ENCODE assay signal across 9 cellular contexts in the genomic region with DNA sequence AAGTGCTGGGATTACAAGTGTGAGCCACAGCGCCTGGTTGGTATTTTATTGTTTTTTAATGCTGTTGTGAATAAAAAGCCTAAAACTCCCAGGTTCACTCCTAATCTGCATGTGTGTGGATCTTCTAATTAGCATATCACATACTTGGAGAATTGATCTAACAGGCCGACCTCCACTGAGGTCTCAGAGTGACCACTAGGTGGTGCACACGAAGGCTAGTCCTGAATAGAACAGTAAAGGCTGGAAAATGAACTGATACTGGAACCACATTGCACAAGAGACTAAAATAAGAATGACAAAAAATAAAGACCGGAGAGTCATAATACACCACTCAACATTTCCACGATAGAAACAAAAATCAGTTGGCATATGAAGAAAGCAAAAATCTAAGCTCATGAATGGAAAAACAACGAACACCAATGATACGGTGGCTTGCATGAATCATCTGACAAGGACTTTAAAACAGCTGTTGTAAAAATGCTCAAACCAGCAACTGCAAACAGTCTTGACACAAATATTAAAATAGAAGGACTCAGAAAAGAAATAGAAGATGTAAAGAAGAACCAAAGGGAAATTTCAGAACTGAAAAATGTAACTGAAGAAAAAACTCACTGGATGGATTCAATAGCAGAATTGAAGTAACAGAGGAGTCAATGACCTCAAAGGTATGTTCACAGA. TPM values are rescaled to one million over a fixed set of nuclear protein-coding genes. Genes with fewer than 3 reads are reported as not detected.
A peak's percentile ranks its signal among the peaks of the same experiment; 100 is the strongest.
DNase-seq lines count a peak whose midpoint lies in the region; ATAC-seq, FAIRE-seq and TF ChIP-seq lines count a peak whose summit lies in the region.
"Had no signal": no experiment of that assay in that cellular context is flagged by ENCODE, and none has a peak within 500 bp of the region (broad histone marks: within the 10 kb centered on the region; RNA-seq: fewer than 3 reads in every experiment).

No MANE protein-coding gene starts in this region.

- FAIRE-seq in small intestine (lab: Jason Lieb, UNC) = no peak
- FAIRE-seq: islet of Langerhans had no signal

- DNase-seq in CD14-positive monocyte (ENCODE audit: low spot score) = peak; percentile 45
- DNase-seq in HAP-1 (ENCODE audit: low spot score in 2 of 2) = peak; percentile 75 to 77
- DNase-seq in fibroblast of gingiva (ENCODE audit: low read depth) = peak; percentile 29
- peak; percentile 73 for DNase-seq in small intestine
- DNase-seq in epidermal melanocyte (ENCODE audit: insufficient read length, low spot score) = no peak
- DNase-seq in CD4-positive, alpha-beta memory T cell = no peak

- H3K27me3 ChIP-seq in HAP-1 (ENCODE audit: low read depth) (no peaks in the 10 kb centered on the region), small intestine (ENCODE audit: control insufficient read depth in 2 of 2, insufficient read depth in 2 of 2, low read length in 2 of 2) (peaks cover 8 to 9% of the 10 kb centered on the region in 2 donors)
- peaks cover 3% of the 10 kb centered on the region for H3K27me3 ChIP-seq in CD4-positive, alpha-beta memory T cell (ENCODE audit: insufficient read depth, low read length)

- peak overlapping the region in 2 of 7 donors; percentile 3 to 7 for H3K27ac Mint-ChIP-seq in CD14-positive monocyte
- peak overlapping the region; percentile 66 for H3K27ac Mint-ChIP-seq in T-helper 1 cell treated with Interleukin-12 subunit alpha and Interleukin-12 subunit beta and Interleukin-4 antibody, amounts not matched to agents 30 μg/mL and 1 μg/mL, for 36 hours
- H3K27ac Mint-ChIP-seq in CD4-positive, alpha-beta memory T cell = peak overlapping the region in 1 of 7 donors; percentile 59

- CTCF ChIA-PET in CD4-positive, alpha-beta memory T cell (lab: Charles Lee; ENCODE audit: partially characterized antibody) = interaction anchor here (0.8 to 1.3 kb wide), 4 partner anchors 37 to 212 kb away, joined by 3 to 6 read pairs (median 4); no protein-coding TSS in a partner anchor

- WGBS in small intestine, 3 donors = 45 to 52% (median 46%) methylated on average over 7 of the region's 7 CpGs

- H3K4me1 Mint-ChIP-seq in CD14-positive monocyte = peaks cover 9% of the 10 kb centered on the region
- peaks cover 20% of the 10 kb centered on the region for H3K4me1 Mint-ChIP-seq in T-helper 1 cell treated with Interleukin-12 subunit alpha and Interleukin-12 subunit beta and Interleukin-4 antibody, amounts not matched to agents 30 μg/mL and 1 μg/mL, for 36 hours (ENCODE audit: low read depth)
- peaks cover 19 to 29% (median 21%) of the 10 kb centered on the region in 4 donors for H3K4me1 Mint-ChIP-seq in CD4-positive, alpha-beta memory T cell

- peaks cover 11 to 37% (median 35%) of the 10 kb centered on the region in 7 donors for H3K9me3 Mint-ChIP-seq in CD14-positive monocyte
- peaks cover 13% of the 10 kb centered on the region for H3K9me3 Mint-ChIP-seq in T-helper 1 cell treated with Interleukin-12 subunit alpha and Interleukin-12 subunit beta and Interleukin-4 antibody, amounts not matched to agents 30 μg/mL and 1 μg/mL, for 36 hours
- peaks cover 0 to 17% (median 11%) of the 10 kb centered on the region in 8 donors for H3K9me3 Mint-ChIP-seq in CD4-positive, alpha-beta memory T cell

- peak; percentile 75 for TF ChIP-seq CTCF in CD14-positive monocyte (IDR thresholded peaks at IDR 0.05)

- H3K36me3 Mint-ChIP-seq in CD14-positive monocyte = peaks cover 4 to 6% of the 10 kb centered on the region in 2 donors
- peaks cover 13% of the 10 kb centered on the region for H3K36me3 Mint-ChIP-seq in T-helper 1 cell treated with Interleukin-12 subunit alpha and Interleukin-12 subunit beta and Interleukin-4 antibody, amounts not matched to agents 30 μg/mL and 1 μg/mL, for 36 hours (ENCODE audit: low read depth)
- H3K36me3 Mint-ChIP-seq in CD4-positive, alpha-beta memory T cell = peaks cover 0 to 4% of the 10 kb centered on the region in 2 donors

- no peak overlapping the region for H3K27ac ChIP-seq in small intestine (ENCODE audit: low read depth in 1 of 2, low read length in 1 of 2)
- no peak overlapping the region for H3K27ac ChIP-seq in CD4-positive, alpha-beta memory T cell (ENCODE audit: low read depth, low read length)

- intact Hi-C loops in CD14-positive monocyte (cut with micrococcal nuclease) = no loop called here
- intact Hi-C loops in CD4-positive, alpha-beta memory T cell (cut with micrococcal nuclease) = no loop called here

- peaks cover 25 to 32% (median 29%) of the 10 kb centered on the region in 3 donors for H3K27me3 Mint-ChIP-seq in CD14-positive monocyte (ENCODE audit: low read depth in 3 of 3)
- peaks cover 21% of the 10 kb centered on the region for H3K27me3 Mint-ChIP-seq in T-helper 1 cell treated with Interleukin-12 subunit alpha and Interleukin-12 subunit beta and Interleukin-4 antibody, amounts not matched to agents 30 μg/mL and 1 μg/mL, for 36 hours (ENCODE audit: low read depth)
- H3K27me3 Mint-ChIP-seq in CD4-positive, alpha-beta memory T cell = peaks cover 7 to 8% of the 10 kb centered on the region in 2 donors

- H3K36me3 ChIP-seq in HAP-1 (replicated peaks) (no peaks in the 10 kb centered on the region), small intestine (ENCODE audit: control insufficient read depth in 2 of 2, insufficient read depth in 2 of 2, low read length in 2 of 2) (no peaks in the 10 kb centered on the region)
- no peaks in the 10 kb centered on the region for H3K36me3 ChIP-seq in CD4-positive, alpha-beta memory T cell (ENCODE audit: insufficient read depth, low read length)

- peak overlapping the region in 1 of 2 donors; percentile 3 for H3K4me3 Mint-ChIP-seq in CD14-positive monocyte
- no peak overlapping the region for H3K4me3 Mint-ChIP-seq in T-helper 1 cell treated with Interleukin-12 subunit alpha and Interleukin-12 subunit beta and Interleukin-4 antibody, amounts not matched to agents 30 μg/mL and 1 μg/mL, for 36 hours
- H3K4me3 Mint-ChIP-seq in CD4-positive, alpha-beta memory T cell = peak overlapping the region in 2 of 8 donors; percentile 7 to 41

- POLR2A ChIA-PET in CD4-positive, alpha-beta memory T cell (lab: Charles Lee; ENCODE audit: partially characterized antibody) = interaction anchor here (0.9 to 1.3 kb wide), 3 partner anchors 12 to 51 kb away, joined by 3 to 6 read pairs (median 4); no protein-coding TSS in a partner anchor

- peaks cover 4% of the 10 kb centered on the region for H3K4me1 ChIP-seq in HAP-1
- peaks cover 0 to 2% of the 10 kb centered on the region in 2 donors for H3K4me1 ChIP-seq in small intestine (ENCODE audit: control insufficient read depth in 2 of 2, insufficient read depth in 1 of 2, low read depth in 1 of 2, low read length in 1 of 2)
- peaks cover 17% of the 10 kb centered on the region for H3K4me1 ChIP-seq in CD4-positive, alpha-beta memory T cell (ENCODE audit: insufficient read depth, low read length)

- peaks cover 2% of the 10 kb centered on the region; the same call in 1 of the 2 replicates for H3K9me3 ChIP-seq in HAP-1
- no peaks in the 10 kb centered on the region for H3K9me3 ChIP-seq in small intestine (ENCODE audit: control insufficient read depth, low read depth)
- no peaks in the 10 kb centered on the region for H3K9me3 ChIP-seq in CD4-positive, alpha-beta memory T cell (ENCODE audit: control insufficient read depth in 1 of 2, low read length in 2 of 2)

- H3K4me3 ChIP-seq in HAP-1 (no peak overlapping the region), small intestine (ENCODE audit: low read depth in 1 of 2, low read length in 2 of 2) (no peak overlapping the region)
- H3K4me3 ChIP-seq in CD4-positive, alpha-beta memory T cell (ENCODE audit: low read length in 2 of 2) = no peak overlapping the region

- ATAC-seq in GM21390 (IDR thresholded peaks at IDR 0.05; ENCODE audit: unreplicated experiment) = no peak

- in situ Hi-C loops in HAP-1 (cut with MboI; ENCODE audit: low sequenced_read_pairs) = no loop called here

RNA-seq across cellular contexts. Expression of gene PIM3, which starts 19.2 kb away (rescaled TPM):
- polyA plus RNA-seq in CD14-positive monocyte (10 to 100 TPM; 38.8 to 40.4 TPM), small intestine (10 to 100 TPM; 35.7 to 72.2 (median 49.4) TPM)
- 10 to 100 TPM; 58.8 to 62.3 TPM for total RNA-seq in CD4-positive, alpha-beta memory T cell
- polyA plus RNA-seq in CD4-positive, alpha-beta memory T cell = 10 to 100 TPM; 48.1 to 49.7 TPM

RNA-seq across cellular contexts. Expression of gene IL17REL, which starts 32.8 kb away (rescaled TPM):
- polyA plus RNA-seq in CD14-positive monocyte (not detected), small intestine (under 1 TPM in 2 of 3 donors, not detected in 1; 0.27 to 0.49 TPM)
- not detected for total RNA-seq in CD4-positive, alpha-beta memory T cell
- polyA plus RNA-seq in CD4-positive, alpha-beta memory T cell = not detected

Comparison
In these comparisons a context has a peak if more than half of its experiments do, and no peak if none do; other contexts are left out.
1. DNase-seq: peak in CD14-positive monocyte (single experiment), HAP-1 (2 of 2), fibroblast of gingiva (single experiment) and small intestine (single experiment); none in epidermal melanocyte (single experiment) and CD4-positive, alpha-beta memory T cell (0 of 5).